Comparison of ENCODE assay signal across 2 cellular contexts in the genomic region with DNA sequence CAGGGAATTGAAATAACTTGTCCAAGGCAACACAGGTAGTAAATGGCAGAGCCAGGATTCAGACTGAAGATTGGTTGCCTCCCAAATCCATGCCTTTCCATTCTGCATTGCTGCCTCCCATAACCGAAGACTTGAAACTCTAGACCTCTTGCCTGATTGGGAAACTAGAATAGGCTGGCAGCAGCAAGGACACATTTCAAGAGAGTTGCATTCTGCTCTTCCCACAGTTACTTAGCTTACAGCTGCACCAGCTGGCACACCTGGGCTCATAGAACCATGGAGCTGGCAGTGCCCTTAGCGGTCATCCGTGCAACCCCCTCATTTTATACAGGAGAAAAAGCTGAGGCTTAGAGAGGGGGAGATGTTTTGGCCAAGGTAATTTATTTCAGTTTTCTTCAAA.
TF ChIP-seq lines count a peak whose summit lies in the region.

No MANE protein-coding gene starts in this region.

TF ChIP-seq in HepG2, 621 proteins besides CTCF, POLR2A, EP300 and RAD21:
- TF ChIP-seq ZNF572 (CRISPR knock-in tag; IDR thresholded peaks at IDR 0.05), result no peak
- TF ChIP-seq MIXL1 (CRISPR knock-in tag; IDR thresholded peaks at IDR 0.05), result no peak
- TF ChIP-seq, protein P1, sequence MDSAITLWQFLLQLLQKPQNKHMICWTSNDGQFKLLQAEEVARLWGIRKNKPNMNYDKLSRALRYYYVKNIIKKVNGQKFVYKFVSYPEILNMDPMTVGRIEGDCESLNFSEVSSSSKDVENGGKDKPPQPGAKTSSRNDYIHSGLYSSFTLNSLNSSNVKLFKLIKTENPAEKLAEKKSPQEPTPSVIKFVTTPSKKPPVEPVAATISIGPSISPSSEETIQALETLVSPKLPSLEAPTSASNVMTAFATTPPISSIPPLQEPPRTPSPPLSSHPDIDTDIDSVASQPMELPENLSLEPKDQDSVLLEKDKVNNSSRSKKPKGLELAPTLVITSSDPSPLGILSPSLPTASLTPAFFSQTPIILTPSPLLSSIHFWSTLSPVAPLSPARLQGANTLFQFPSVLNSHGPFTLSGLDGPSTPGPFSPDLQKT (CRISPR knock-in tag; IDR thresholded peaks at IDR 0.05; ENCODE audit: borderline replicate concordance), result no peak
- no peak for TF ChIP-seq ADNP (CRISPR knock-in tag; IDR thresholded peaks at IDR 0.05)
- no peak for TF ChIP-seq ZNF577 (CRISPR knock-in tag; IDR thresholded peaks at IDR 0.05; ENCODE audit: borderline replicate concordance, low read depth)
- no peak for TF ChIP-seq ZNF841 (CRISPR knock-in tag; IDR thresholded peaks at IDR 0.05; ENCODE audit: borderline replicate concordance)
- TF ChIP-seq SAFB2 (CRISPR knock-in tag; IDR thresholded peaks at IDR 0.05; ENCODE audit: borderline replicate concordance, low read depth), result no peak
- no peak for TF ChIP-seq CENPX (CRISPR knock-in tag; IDR thresholded peaks at IDR 0.05)
- TF ChIP-seq ZKSCAN8 (CRISPR knock-in tag; IDR thresholded peaks at IDR 0.05; ENCODE audit: borderline replicate concordance), result no peak
- TF ChIP-seq ZNF749 (CRISPR knock-in tag; IDR thresholded peaks at IDR 0.05; ENCODE audit: borderline replicate concordance), result no peak
- no peak for TF ChIP-seq TAF1 (CRISPR knock-in tag; IDR thresholded peaks at IDR 0.05)
- no peak for TF ChIP-seq ISX (CRISPR knock-in tag; conservative IDR thresholded peaks at IDR 0.05)
- TF ChIP-seq SRSF1 (optimal IDR thresholded peaks at IDR 0.05; ENCODE audit: low read depth, low read length), result no peak
- TF ChIP-seq ZNF740 (CRISPR knock-in tag; IDR thresholded peaks at IDR 0.05), result no peak
- no peak for TF ChIP-seq ZNF703 (CRISPR knock-in tag; IDR thresholded peaks at IDR 0.05; ENCODE audit: borderline replicate concordance)
- TF ChIP-seq ZNF660 (CRISPR knock-in tag; IDR thresholded peaks at IDR 0.05; ENCODE audit: borderline replicate concordance, low read depth), result no peak
- TF ChIP-seq, protein P2, sequence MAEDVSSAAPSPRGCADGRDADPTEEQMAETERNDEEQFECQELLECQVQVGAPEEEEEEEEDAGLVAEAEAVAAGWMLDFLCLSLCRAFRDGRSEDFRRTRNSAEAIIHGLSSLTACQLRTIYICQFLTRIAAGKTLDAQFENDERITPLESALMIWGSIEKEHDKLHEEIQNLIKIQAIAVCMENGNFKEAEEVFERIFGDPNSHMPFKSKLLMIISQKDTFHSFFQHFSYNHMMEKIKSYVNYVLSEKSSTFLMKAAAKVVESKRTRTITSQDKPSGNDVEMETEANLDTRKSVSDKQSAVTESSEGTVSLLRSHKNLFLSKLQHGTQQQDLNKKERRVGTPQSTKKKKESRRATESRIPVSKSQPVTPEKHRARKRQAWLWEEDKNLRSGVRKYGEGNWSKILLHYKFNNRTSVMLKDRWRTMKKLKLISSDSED (CRISPR knock-in tag; IDR thresholded peaks at IDR 0.05), result no peak

TF ChIP-seq in GM12878, 131 proteins besides CTCF, POLR2A, EP300 and RAD21:
- TF ChIP-seq NFXL1 (IDR thresholded peaks at IDR 0.05; ENCODE audit: borderline replicate concordance) (no peak), IKZF1 (conservative IDR thresholded peaks at IDR 0.05) (no peak), ZNF384 (IDR thresholded peaks at IDR 0.05; ENCODE audit: borderline replicate concordance, low read depth, low read length) (no peak), CBX5 (IDR thresholded peaks at IDR 0.05; ENCODE audit: low read depth) (no peak), GATAD2B (conservative IDR thresholded peaks at IDR 0.05; ENCODE audit: low read depth) (no peak), RCOR1 (conservative IDR thresholded peaks at IDR 0.05; ENCODE audit: low read depth, low read length) (no peak), BMI1 (IDR thresholded peaks at IDR 0.05; ENCODE audit: borderline replicate concordance) (no peak), RUNX3 (IDR thresholded peaks at IDR 0.05; ENCODE audit: low read length) (no peak), CEBPZ (IDR thresholded peaks at IDR 0.05; ENCODE audit: low read depth, low read length) (no peak), WRNIP1 (IDR thresholded peaks at IDR 0.05; ENCODE audit: borderline replicate concordance, low read depth, low read length) (no peak), RBBP5 (conservative IDR thresholded peaks at IDR 0.05) (no peak), BRCA1 (IDR thresholded peaks at IDR 0.05; ENCODE audit: low read depth, low read length) (no peak), ZNF207 (IDR thresholded peaks at IDR 0.05; ENCODE audit: borderline replicate concordance) (no peak)
- TF ChIP-seq, protein P3, sequence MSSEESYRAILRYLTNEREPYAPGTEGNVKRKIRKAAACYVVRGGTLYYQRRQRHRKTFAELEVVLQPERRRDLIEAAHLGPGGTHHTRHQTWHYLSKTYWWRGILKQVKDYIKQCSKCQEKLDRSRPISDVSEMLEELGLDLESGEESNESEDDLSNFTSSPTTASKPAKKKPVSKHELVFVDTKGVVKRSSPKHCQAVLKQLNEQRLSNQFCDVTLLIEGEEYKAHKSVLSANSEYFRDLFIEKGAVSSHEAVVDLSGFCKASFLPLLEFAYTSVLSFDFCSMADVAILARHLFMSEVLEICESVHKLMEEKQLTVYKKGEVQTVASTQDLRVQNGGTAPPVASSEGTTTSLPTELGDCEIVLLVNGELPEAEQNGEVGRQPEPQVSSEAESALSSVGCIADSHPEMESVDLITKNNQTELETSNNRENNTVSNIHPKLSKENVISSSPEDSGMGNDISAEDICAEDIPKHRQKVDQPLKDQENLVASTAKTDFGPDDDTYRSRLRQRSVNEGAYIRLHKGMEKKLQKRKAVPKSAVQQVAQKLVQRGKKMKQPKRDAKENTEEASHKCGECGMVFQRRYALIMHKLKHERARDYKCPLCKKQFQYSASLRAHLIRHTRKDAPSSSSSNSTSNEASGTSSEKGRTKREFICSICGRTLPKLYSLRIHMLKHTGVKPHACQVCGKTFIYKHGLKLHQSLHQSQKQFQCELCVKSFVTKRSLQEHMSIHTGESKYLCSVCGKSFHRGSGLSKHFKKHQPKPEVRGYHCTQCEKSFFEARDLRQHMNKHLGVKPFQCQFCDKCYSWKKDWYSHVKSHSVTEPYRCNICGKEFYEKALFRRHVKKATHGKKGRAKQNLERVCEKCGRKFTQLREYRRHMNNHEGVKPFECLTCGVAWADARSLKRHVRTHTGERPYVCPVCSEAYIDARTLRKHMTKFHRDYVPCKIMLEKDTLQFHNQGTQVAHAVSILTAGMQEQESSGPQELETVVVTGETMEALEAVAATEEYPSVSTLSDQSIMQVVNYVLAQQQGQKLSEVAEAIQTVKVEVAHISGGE (CRISPR knock-in tag; IDR thresholded peaks at IDR 0.05), result no peak
- TF ChIP-seq, protein P4, sequence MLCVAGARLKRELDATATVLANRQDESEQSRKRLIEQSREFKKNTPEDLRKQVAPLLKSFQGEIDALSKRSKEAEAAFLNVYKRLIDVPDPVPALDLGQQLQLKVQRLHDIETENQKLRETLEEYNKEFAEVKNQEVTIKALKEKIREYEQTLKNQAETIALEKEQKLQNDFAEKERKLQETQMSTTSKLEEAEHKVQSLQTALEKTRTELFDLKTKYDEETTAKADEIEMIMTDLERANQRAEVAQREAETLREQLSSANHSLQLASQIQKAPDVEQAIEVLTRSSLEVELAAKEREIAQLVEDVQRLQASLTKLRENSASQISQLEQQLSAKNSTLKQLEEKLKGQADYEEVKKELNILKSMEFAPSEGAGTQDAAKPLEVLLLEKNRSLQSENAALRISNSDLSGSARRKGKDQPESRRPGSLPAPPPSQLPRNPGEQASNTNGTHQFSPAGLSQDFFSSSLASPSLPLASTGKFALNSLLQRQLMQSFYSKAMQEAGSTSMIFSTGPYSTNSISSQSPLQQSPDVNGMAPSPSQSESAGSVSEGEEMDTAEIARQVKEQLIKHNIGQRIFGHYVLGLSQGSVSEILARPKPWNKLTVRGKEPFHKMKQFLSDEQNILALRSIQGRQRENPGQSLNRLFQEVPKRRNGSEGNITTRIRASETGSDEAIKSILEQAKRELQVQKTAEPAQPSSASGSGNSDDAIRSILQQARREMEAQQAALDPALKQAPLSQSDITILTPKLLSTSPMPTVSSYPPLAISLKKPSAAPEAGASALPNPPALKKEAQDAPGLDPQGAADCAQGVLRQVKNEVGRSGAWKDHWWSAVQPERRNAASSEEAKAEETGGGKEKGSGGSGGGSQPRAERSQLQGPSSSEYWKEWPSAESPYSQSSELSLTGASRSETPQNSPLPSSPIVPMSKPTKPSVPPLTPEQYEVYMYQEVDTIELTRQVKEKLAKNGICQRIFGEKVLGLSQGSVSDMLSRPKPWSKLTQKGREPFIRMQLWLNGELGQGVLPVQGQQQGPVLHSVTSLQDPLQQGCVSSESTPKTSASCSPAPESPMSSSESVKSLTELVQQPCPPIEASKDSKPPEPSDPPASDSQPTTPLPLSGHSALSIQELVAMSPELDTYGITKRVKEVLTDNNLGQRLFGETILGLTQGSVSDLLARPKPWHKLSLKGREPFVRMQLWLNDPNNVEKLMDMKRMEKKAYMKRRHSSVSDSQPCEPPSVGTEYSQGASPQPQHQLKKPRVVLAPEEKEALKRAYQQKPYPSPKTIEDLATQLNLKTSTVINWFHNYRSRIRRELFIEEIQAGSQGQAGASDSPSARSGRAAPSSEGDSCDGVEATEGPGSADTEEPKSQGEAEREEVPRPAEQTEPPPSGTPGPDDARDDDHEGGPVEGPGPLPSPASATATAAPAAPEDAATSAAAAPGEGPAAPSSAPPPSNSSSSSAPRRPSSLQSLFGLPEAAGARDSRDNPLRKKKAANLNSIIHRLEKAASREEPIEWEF (IDR thresholded peaks at IDR 0.05; ENCODE audit: insufficient replicate concordance, low read depth, low read length), result no peak
